Comparison of ENCODE assay signal across 34 cellular contexts in genomic region chr22:50031189-50032091, GRCh38. TPM values are rescaled to one million over a fixed set of nuclear protein-coding genes. Genes with fewer than 3 reads are reported as not detected.
DNase-seq lines count a peak whose midpoint lies in the region; ATAC-seq, FAIRE-seq and TF ChIP-seq lines count a peak whose summit lies in the region.
"Had no signal": no experiment of that assay in that cellular context is flagged by ENCODE, and none has a peak within 500 bp of the region (broad histone marks: within the 10 kb centered on the region; RNA-seq: fewer than 3 reads in every experiment).

No MANE protein-coding gene starts in this region.

- H3K4me1 ChIP-seq in right lobe of liver (peaks cover 0 to 8% (median 0%) of the 10 kb centered on the region in 4 donors), HepG2 (ENCODE audit: insufficient read depth, low read length) (no peaks in the 10 kb centered on the region), HAP-1 (no peaks in the 10 kb centered on the region; the same call in 1 of the 2 replicates)
- H3K4me1 ChIP-seq: parathyroid adenoma had no signal

- ATAC-seq in right lobe of liver (no peak), HepG2 (no peak), GM18520 (IDR thresholded peaks at IDR 0.05; ENCODE audit: unreplicated experiment) (no peak)

- H3K27me3 Mint-ChIP-seq in chondrocyte (ENCODE audit: low read depth) = peaks cover 2% of the 10 kb centered on the region
- H3K27me3 Mint-ChIP-seq in osteocyte (ENCODE audit: unreplicated experiment) = peaks cover 3% of the 10 kb centered on the region
- peaks cover 8% of the 10 kb centered on the region for H3K27me3 Mint-ChIP-seq in HFFc6 (ENCODE audit: insufficient read depth)

- H3K27ac Mint-ChIP-seq in chondrocyte (ENCODE audit: unreplicated experiment) = no peak overlapping the region
- H3K27ac Mint-ChIP-seq in osteocyte (ENCODE audit: unreplicated experiment) = no peak overlapping the region
- no peak overlapping the region for H3K27ac Mint-ChIP-seq in HFFc6
- H3K27ac Mint-ChIP-seq: activated CD4-positive, alpha-beta memory T cell treated with anti-CD3 and anti-CD28 coated beads for 36 hours; activated naive CD8-positive, alpha-beta T cell treated with anti-CD3 and anti-CD28 coated beads for 36 hours; CD14-positive monocyte; immature natural killer cell; T-helper 1 cell treated with Interleukin-12 subunit alpha and Interleukin-12 subunit beta and Interleukin-4 antibody, amounts not matched to agents 30 μg/mL and 1 μg/mL, for 36 hours had no signal

- H3K9me3 Mint-ChIP-seq in chondrocyte (ENCODE audit: low read depth) (no peaks in the 10 kb centered on the region), osteocyte (ENCODE audit: unreplicated experiment) (no peaks in the 10 kb centered on the region), HFFc6 (no peaks in the 10 kb centered on the region)
- H3K9me3 Mint-ChIP-seq: activated CD4-positive, alpha-beta memory T cell treated with anti-CD3 and anti-CD28 coated beads for 36 hours; activated naive CD8-positive, alpha-beta T cell treated with anti-CD3 and anti-CD28 coated beads for 36 hours; H9; immature natural killer cell; stimulated activated naive CD8-positive, alpha-beta T cell treated with anti-CD3 and anti-CD28 coated beads, Interleukin-15, amount 100 ng/mL, for 72 hours; T-helper 1 cell treated with Interleukin-12 subunit alpha and Interleukin-12 subunit beta and Interleukin-4 antibody, amounts not matched to agents 30 μg/mL and 1 μg/mL, for 36 hours had no signal

- in situ Hi-C loops in HepG2 (cut with HindIII; ENCODE audit: extremely low pct_ligation_motif_present, low pct_unique_long_range_greater_than_20kb) = loop anchor here (5.0 kb wide), 2 partner anchors 99 to 264 kb away; no protein-coding TSS in a partner anchor
- in situ Hi-C loops in HAP-1 (cut with MboI; ENCODE audit: low sequenced_read_pairs) = loop anchor here (5.0 to 10.0 kb wide), 2 partner anchors 99 to 267 kb away; no protein-coding TSS in a partner anchor

- H3K36me3 Mint-ChIP-seq in chondrocyte (ENCODE audit: low read depth) (no peaks in the 10 kb centered on the region), osteocyte (ENCODE audit: unreplicated experiment) (no peaks in the 10 kb centered on the region), HFFc6 (ENCODE audit: low read depth) (no peaks in the 10 kb centered on the region)
- H3K36me3 Mint-ChIP-seq: activated CD4-positive, alpha-beta memory T cell treated with anti-CD3 and anti-CD28 coated beads for 36 hours; activated naive CD8-positive, alpha-beta T cell treated with anti-CD3 and anti-CD28 coated beads for 36 hours; CD14-positive monocyte; immature natural killer cell had no signal

- TF ChIP-seq RAD21 in HepG2 (CRISPR knock-in tag; IDR thresholded peaks at IDR 0.05) = no peak

- H3K4me3 Mint-ChIP-seq in chondrocyte (ENCODE audit: unreplicated experiment) = no peak overlapping the region
- no peak overlapping the region for H3K4me3 Mint-ChIP-seq in osteocyte (ENCODE audit: unreplicated experiment)
- H3K4me3 Mint-ChIP-seq in HFFc6 = no peak overlapping the region
- H3K4me3 Mint-ChIP-seq: activated CD4-positive, alpha-beta memory T cell treated with anti-CD3 and anti-CD28 coated beads for 36 hours; activated naive CD8-positive, alpha-beta T cell treated with anti-CD3 and anti-CD28 coated beads for 36 hours; CD14-positive monocyte; H9; immature natural killer cell; T-helper 1 cell treated with Interleukin-12 subunit alpha and Interleukin-12 subunit beta and Interleukin-4 antibody, amounts not matched to agents 30 μg/mL and 1 μg/mL, for 36 hours had no signal

- FAIRE-seq in HepG2 (lab: Jason Lieb, UNC) = no peak
- FAIRE-seq: bronchial epithelial cell, colon, G401.6, TTC549 had no signal

- no peak overlapping the region for H2AFZ ChIP-seq in HepG2 (ENCODE audit: low read length)
- H2AFZ ChIP-seq: parathyroid adenoma had no signal

- no peak overlapping the region for H3K9ac ChIP-seq in HepG2 (ENCODE audit: insufficient read depth, low read depth, low read length)
- H3K9ac ChIP-seq: parathyroid adenoma had no signal

- intact Hi-C loops in right lobe of liver (cut with DNase I) = loop anchor here (2.0 to 10.0 kb wide), 4 partner anchors 103 to 267 kb away; no protein-coding TSS in a partner anchor
- intact Hi-C loops in HepG2 (cut with micrococcal nuclease; ENCODE audit: unreplicated experiment) = loop anchor here (5.0 to 10.0 kb wide), 2 partner anchors 39 to 267 kb away; no protein-coding TSS in a partner anchor

- H3K79me2 ChIP-seq in HepG2 (ENCODE audit: insufficient read depth, low read length) = no peaks in the 10 kb centered on the region
- H3K79me2 ChIP-seq: parathyroid adenoma had no signal

- no peaks in the 10 kb centered on the region for H3K36me3 ChIP-seq in right lobe of liver
- H3K36me3 ChIP-seq in HepG2 (replicated peaks in 1 of 2; ENCODE audit: control insufficient read depth in 1 of 2, insufficient read depth in 2 of 2, low read length in 2 of 2) = no peaks in the 10 kb centered on the region
- H3K36me3 ChIP-seq in HAP-1 (replicated peaks) = no peaks in the 10 kb centered on the region
- H3K36me3 ChIP-seq: thoracic aorta, vagina had no signal

- no TSS peak for BruUV-seq in HepG2 (replicated peaks; lab: Mats Ljungman, UMichigan)

- H3K4me1 Mint-ChIP-seq in chondrocyte (ENCODE audit: low read depth) (peaks cover 6% of the 10 kb centered on the region), osteocyte (ENCODE audit: unreplicated experiment) (peaks cover 9% of the 10 kb centered on the region), HFFc6 (ENCODE audit: low read depth) (no peaks in the 10 kb centered on the region)
- H3K4me1 Mint-ChIP-seq: H9 had no signal

- TF ChIP-seq CTCF in right lobe of liver (IDR thresholded peaks at IDR 0.05) (no peak), HepG2 (CRISPR knock-in tag; IDR thresholded peaks at IDR 0.05) (no peak), chondrocyte (IDR thresholded peaks at IDR 0.05) (no peak), osteocyte (IDR thresholded peaks at IDR 0.05) (no peak), HFFc6 (IDR thresholded peaks at IDR 0.05) (no peak)

- H3K27ac ChIP-seq in right lobe of liver (no peak overlapping the region), HepG2 (ENCODE audit: extremely low read length, insufficient read depth, low read length) (no peak overlapping the region)
- H3K27ac ChIP-seq: parathyroid adenoma, thoracic aorta, vagina had no signal

- POLR2A ChIA-PET in HepG2 (lab: Yijun Ruan, JAX) = no interaction called here

- DNase-seq in right lobe of liver (peak in 2 of 3 donors; percentile 15 to 56), HepG2 (ENCODE audit: low spot score) (no peak), chondrocyte (ENCODE audit: low spot score) (peak; percentile 91), osteocyte (ENCODE audit: extremely low spot score, unreplicated experiment) (peak; percentile 85), HAP-1 (ENCODE audit: low spot score in 2 of 2) (no peak), HFFc6 (no peak)
- DNase-seq: activated CD4-positive, alpha-beta memory T cell treated with anti-CD3 and anti-CD28 coated beads for 36 hours; activated CD4-positive, CD25-positive, alpha-beta regulatory T cell; activated CD8-positive, alpha-beta memory T cell treated with anti-CD3 and anti-CD28 coated beads, Interleukin-2, amount 50 U/mL, for 48 hours; activated naive CD8-positive, alpha-beta T cell treated with anti-CD3 and anti-CD28 coated beads for 36 hours; DMS79; effector CD8-positive, alpha-beta T cell; H9; immature natural killer cell; NCI-H1092; NCI-H1694 treated with DMSO at 0.1 percent for 48 hours; NCI-H446 treated with DMSO at 0.1 percent for 48 hours; NCI-H82; stimulated activated CD4-positive, alpha-beta T cell treated with anti-CD3 and anti-CD28 coated beads, Interleukin-2, amount 100 ng/mL, for 48 hours; stimulated activated naive CD8-positive, alpha-beta T cell treated with anti-CD3 and anti-CD28 coated beads, Interleukin-15, amount 100 ng/mL, for 72 hours had no signal

- TF ChIP-seq EP300 in HepG2 (IDR thresholded peaks at IDR 0.05; ENCODE audit: low read depth in 2 of 2, low read length in 2 of 2) (no peak), HepG2 (CRISPR knock-in tag; IDR thresholded peaks at IDR 0.05; ENCODE audit: borderline replicate concordance) (no peak)

- CTCF ChIA-PET in HepG2 (lab: Yijun Ruan, JAX; ENCODE audit: low intra/inter-chr PET ratio, low total read pairs) = interaction anchor here (3.8 kb wide), 1 partner anchor 101 kb away, joined by 63 read pairs; no protein-coding TSS in a partner anchor

- H3K27me3 ChIP-seq in right lobe of liver = no peaks in the 10 kb centered on the region
- H3K27me3 ChIP-seq in HepG2 (ENCODE audit: control insufficient read depth in 1 of 2, insufficient read depth in 2 of 2, low read length in 2 of 2) = peaks cover 11 to 63% of the 10 kb centered on the region in 2 experiments
- peaks cover 7% of the 10 kb centered on the region; the same call in 1 of the 2 replicates for H3K27me3 ChIP-seq in HAP-1 (ENCODE audit: low read depth)
- H3K27me3 ChIP-seq: vagina had no signal

- H3K4me2 ChIP-seq in HepG2 (ENCODE audit: low read depth, low read length) = no peak overlapping the region

- H3K9me3 ChIP-seq in right lobe of liver = no peaks in the 10 kb centered on the region
- no peaks in the 10 kb centered on the region for H3K9me3 ChIP-seq in HepG2 (ENCODE audit: low read length)
- no peaks in the 10 kb centered on the region for H3K9me3 ChIP-seq in HAP-1
- H3K9me3 ChIP-seq: thoracic aorta, vagina had no signal

- H3K4me3 ChIP-seq in right lobe of liver (no peak overlapping the region), HepG2 (replicated peaks in 1 of 3; ENCODE audit: insufficient read depth in 1 of 3, low read depth in 2 of 3, low read length in 3 of 3) (no peak overlapping the region), HAP-1 (no peak overlapping the region)
- H3K4me3 ChIP-seq: thoracic aorta, vagina had no signal

- no CpG with 5 or more reads among the region's 49 CpGs for WGBS in right lobe of liver (ENCODE audit: insufficient coverage, low coverage, low lambda C conversion rate, missing lambda C conversion rate)
- 42% methylated on average over 5 of the region's 49 CpGs for WGBS in HepG2 (ENCODE audit: low lambda C conversion rate)

- no peak for TF ChIP-seq POLR2A in right lobe of liver (IDR thresholded peaks at IDR 0.05)
- TF ChIP-seq POLR2A in HepG2 (IDR thresholded peaks at IDR 0.05; ENCODE audit: insufficient read depth in 1 of 2, low read depth in 2 of 2, low read length in 2 of 2) = no peak

- no peaks in the 10 kb centered on the region for H4K20me1 ChIP-seq in HepG2 (ENCODE audit: insufficient read depth, low read length)

RNA-seq across cellular contexts. Expression of gene IL17REL, which starts 18.9 kb away (rescaled TPM):
- not detected for total RNA-seq in right lobe of liver
- total RNA-seq in HepG2 (2016; rRNA removed; fragmentation: Illumina TruSeq; extraction: Trizol) = not detected in 2 replicates
- not detected in 2 replicates for total RNA-seq in HepG2 (2016; cell fraction: cytosol; rRNA removed; fragmentation: Illumina TruSeq; extraction: Trizol; ENCODE audit: low read depth)
- not detected in 2 replicates for total RNA-seq in HepG2 (2016; cell fraction: insoluble cytoplasmic fraction; rRNA removed; fragmentation: Illumina TruSeq; extraction: Trizol)
- total RNA-seq in HepG2 (2016; cell fraction: membrane; rRNA removed; fragmentation: Illumina TruSeq; extraction: Trizol) = not detected in 2 replicates
- not detected in 2 replicates for total RNA-seq in HepG2 (2016; cell fraction: nucleus; rRNA removed; fragmentation: Illumina TruSeq; extraction: Trizol)
- not detected in 2 replicates for polyA plus RNA-seq in HepG2 (2011; rRNA removed)
- not detected in 2 replicates for polyA plus RNA-seq in HepG2 (2011; cell fraction: cytosol; rRNA removed)
- not detected in 2 replicates for polyA plus RNA-seq in HepG2 (2011; cell fraction: nucleus; rRNA removed)
- polyA plus RNA-seq in HepG2 (2012) = not detected in 2 replicates
- polyA plus RNA-seq in HepG2 (2016; cell fraction: cytosol; fragmentation: Illumina TruSeq; extraction: Trizol; ENCODE audit: low read depth) = not detected in 2 replicates
- polyA plus RNA-seq in HepG2 (2016; cell fraction: insoluble cytoplasmic fraction; fragmentation: Illumina TruSeq; extraction: Trizol; ENCODE audit: low read depth) = not detected in 2 replicates
- not detected in 2 replicates for polyA plus RNA-seq in HepG2 (2016; cell fraction: membrane; fragmentation: Illumina TruSeq; extraction: Trizol; ENCODE audit: low read depth)
- polyA plus RNA-seq in HepG2 (2016; cell fraction: nucleus; fragmentation: Illumina TruSeq; extraction: Trizol; ENCODE audit: insufficient read depth, low read depth) = not detected in 2 replicates
- polyA minus RNA-seq in HepG2 (2011; rRNA and poly(A)+ RNA removed; ENCODE audit: low replicate concordance) = 0.07 TPM in 1 of 2 replicates, not detected in the other
- polyA minus RNA-seq in HepG2 (2011; cell fraction: cytosol; rRNA and poly(A)+ RNA removed) = not detected in 2 replicates
- polyA minus RNA-seq in HepG2 (2011; cell fraction: nucleus; rRNA and poly(A)+ RNA removed) = not detected in 2 replicates
- total RNA-seq in chondrocyte = 0.17 to 0.23 TPM in 2 of 3 replicates, not detected in the other
- not detected in 2 replicates for total RNA-seq in osteocyte
- not detected for total RNA-seq in HFFc6 (2021; fragmentation: NEBNext Ultra II Directional; extraction: Animal tissue kit (Norgen Biotek cat#: 25700))
- total RNA-seq: activated naive CD8-positive, alpha-beta T cell treated with anti-CD3 and anti-CD28 coated beads for 36 hours; bronchial epithelial cell; epithelial cell of proximal tubule; M059J; thoracic aorta; vagina had no signal
- polyA plus RNA-seq: CD14-positive monocyte, immature natural killer cell, neural cell had no signal

RNA-seq across cellular contexts. Expression of gene TTLL8, which starts 26.7 kb away (rescaled TPM):
- total RNA-seq in right lobe of liver (not detected), HepG2 (2016; rRNA removed; fragmentation: Illumina TruSeq; extraction: Trizol) (not detected in 2 replicates), chondrocyte (not detected in 3 replicates), osteocyte (not detected in 2 replicates)
- not detected in 2 replicates for total RNA-seq in HepG2 (2016; cell fraction: cytosol; rRNA removed; fragmentation: Illumina TruSeq; extraction: Trizol; ENCODE audit: low read depth)
- total RNA-seq in HepG2 (2016; cell fraction: insoluble cytoplasmic fraction; rRNA removed; fragmentation: Illumina TruSeq; extraction: Trizol) = not detected in 2 replicates
- total RNA-seq in HepG2 (2016; cell fraction: membrane; rRNA removed; fragmentation: Illumina TruSeq; extraction: Trizol) = not detected in 2 replicates
- not detected in 2 replicates for total RNA-seq in HepG2 (2016; cell fraction: nucleus; rRNA removed; fragmentation: Illumina TruSeq; extraction: Trizol)
- not detected in 2 replicates for polyA plus RNA-seq in HepG2 (2011; rRNA removed)
- polyA plus RNA-seq in HepG2 (2011; cell fraction: cytosol; rRNA removed) = not detected in 2 replicates
- not detected in 2 replicates for polyA plus RNA-seq in HepG2 (2011; cell fraction: nucleus; rRNA removed)
- polyA plus RNA-seq in HepG2 (2012) = not detected in 2 replicates
- polyA plus RNA-seq in HepG2 (2016; cell fraction: cytosol; fragmentation: Illumina TruSeq; extraction: Trizol; ENCODE audit: low read depth) = not detected in 2 replicates
- polyA plus RNA-seq in HepG2 (2016; cell fraction: insoluble cytoplasmic fraction; fragmentation: Illumina TruSeq; extraction: Trizol; ENCODE audit: low read depth) = not detected in 2 replicates
- not detected in 2 replicates for polyA plus RNA-seq in HepG2 (2016; cell fraction: membrane; fragmentation: Illumina TruSeq; extraction: Trizol; ENCODE audit: low read depth)
- not detected in 2 replicates for polyA plus RNA-seq in HepG2 (2016; cell fraction: nucleus; fragmentation: Illumina TruSeq; extraction: Trizol; ENCODE audit: insufficient read depth, low read depth)
- not detected in 2 replicates for polyA minus RNA-seq in HepG2 (2011; rRNA and poly(A)+ RNA removed; ENCODE audit: low replicate concordance)
- not detected in 2 replicates for polyA minus RNA-seq in HepG2 (2011; cell fraction: cytosol; rRNA and poly(A)+ RNA removed)
- polyA minus RNA-seq in HepG2 (2011; cell fraction: nucleus; rRNA and poly(A)+ RNA removed) = not detected in 2 replicates
- total RNA-seq in HFFc6 (2021; fragmentation: NEBNext Ultra II Directional; extraction: Animal tissue kit (Norgen Biotek cat#: 25700)) = not detected
- total RNA-seq: activated CD4-positive, alpha-beta memory T cell treated with anti-CD3 and anti-CD28 coated beads for 36 hours; activated naive CD8-positive, alpha-beta T cell treated with anti-CD3 and anti-CD28 coated beads for 36 hours; bronchial epithelial cell; epithelial cell of proximal tubule; H9; HT-29; M059J; thoracic aorta; vagina had no signal
- polyA plus RNA-seq: CD14-positive monocyte, immature natural killer cell, neural cell had no signal

RNA-seq across cellular contexts. Expression of gene MLC1, which starts 53.8 kb away (rescaled TPM):
- under 1 TPM in 2 of 6 experiments, not detected in 4; 0.60 to 0.68 TPM for total RNA-seq in right lobe of liver
- total RNA-seq in HepG2 (2016; rRNA removed; fragmentation: Illumina TruSeq; extraction: Trizol) = not detected in 2 replicates
- total RNA-seq in HepG2 (2016; cell fraction: cytosol; rRNA removed; fragmentation: Illumina TruSeq; extraction: Trizol; ENCODE audit: low read depth) = not detected in 2 replicates
- total RNA-seq in HepG2 (2016; cell fraction: insoluble cytoplasmic fraction; rRNA removed; fragmentation: Illumina TruSeq; extraction: Trizol) = not detected in 2 replicates
- total RNA-seq in HepG2 (2016; cell fraction: membrane; rRNA removed; fragmentation: Illumina TruSeq; extraction: Trizol) = not detected in 2 replicates
- not detected in 2 replicates for total RNA-seq in HepG2 (2016; cell fraction: nucleus; rRNA removed; fragmentation: Illumina TruSeq; extraction: Trizol)
- polyA plus RNA-seq in HepG2 (2011; rRNA removed) = not detected in 2 replicates
- not detected in 2 replicates for polyA plus RNA-seq in HepG2 (2011; cell fraction: cytosol; rRNA removed)
- polyA plus RNA-seq in HepG2 (2011; cell fraction: nucleus; rRNA removed) = not detected in 2 replicates
- not detected in 2 replicates for polyA plus RNA-seq in HepG2 (2012)
- not detected in 2 replicates for polyA plus RNA-seq in HepG2 (2016; cell fraction: cytosol; fragmentation: Illumina TruSeq; extraction: Trizol; ENCODE audit: low read depth)
- polyA plus RNA-seq in HepG2 (2016; cell fraction: insoluble cytoplasmic fraction; fragmentation: Illumina TruSeq; extraction: Trizol; ENCODE audit: low read depth) = not detected in 2 replicates
- polyA plus RNA-seq in HepG2 (2016; cell fraction: membrane; fragmentation: Illumina TruSeq; extraction: Trizol; ENCODE audit: low read depth) = not detected in 2 replicates
- not detected in 2 replicates for polyA plus RNA-seq in HepG2 (2016; cell fraction: nucleus; fragmentation: Illumina TruSeq; extraction: Trizol; ENCODE audit: insufficient read depth, low read depth)
- polyA minus RNA-seq in HepG2 (2011; rRNA and poly(A)+ RNA removed; ENCODE audit: low replicate concordance) = not detected in 2 replicates
- polyA minus RNA-seq in HepG2 (2011; cell fraction: cytosol; rRNA and poly(A)+ RNA removed) = not detected in 2 replicates
- polyA minus RNA-seq in HepG2 (2011; cell fraction: nucleus; rRNA and poly(A)+ RNA removed) = not detected in 2 replicates
- total RNA-seq in chondrocyte = 0.38 to 0.77 TPM (median 0.50 TPM) in 3 replicates
- not detected in 2 replicates for total RNA-seq in osteocyte
- total RNA-seq in HFFc6 (2021; fragmentation: NEBNext Ultra II Directional; extraction: Animal tissue kit (Norgen Biotek cat#: 25700)) = not detected
- total RNA-seq: activated CD4-positive, alpha-beta memory T cell treated with anti-CD3 and anti-CD28 coated beads for 36 hours; bronchial epithelial cell; epithelial cell of proximal tubule; H9; HT-29 had no signal
- polyA plus RNA-seq: neural cell had no signal

RNA-seq across cellular contexts. Expression of gene MOV10L1, which starts 58.4 kb away (rescaled TPM):
- total RNA-seq in right lobe of liver (under 1 TPM in 4 of 6 experiments, not detected in 2; 0.21 to 0.31 (median 0.24) TPM), HepG2 (2016; rRNA removed; fragmentation: Illumina TruSeq; extraction: Trizol) (0.11 TPM in 1 of 2 replicates, not detected in the other), chondrocyte (0.51 to 1.1 TPM (median 1.1 TPM) in 3 replicates), osteocyte (0.97 and 1.4 TPM in 2 replicates)
- not detected in 2 replicates for total RNA-seq in HepG2 (2016; cell fraction: cytosol; rRNA removed; fragmentation: Illumina TruSeq; extraction: Trizol; ENCODE audit: low read depth)
- 0.17 TPM in 1 of 2 replicates, not detected in the other for total RNA-seq in HepG2 (2016; cell fraction: insoluble cytoplasmic fraction; rRNA removed; fragmentation: Illumina TruSeq; extraction: Trizol)
- total RNA-seq in HepG2 (2016; cell fraction: membrane; rRNA removed; fragmentation: Illumina TruSeq; extraction: Trizol) = not detected in 2 replicates
- total RNA-seq in HepG2 (2016; cell fraction: nucleus; rRNA removed; fragmentation: Illumina TruSeq; extraction: Trizol) = 0.12 and 0.28 TPM in 2 replicates
- 0.12 and 0.31 TPM in 2 replicates for polyA plus RNA-seq in HepG2 (2011; rRNA removed)
- 0.05 and 0.09 TPM in 2 replicates for polyA plus RNA-seq in HepG2 (2011; cell fraction: cytosol; rRNA removed)
- polyA plus RNA-seq in HepG2 (2011; cell fraction: nucleus; rRNA removed) = 0.47 and 1.1 TPM in 2 replicates
- polyA plus RNA-seq in HepG2 (2012) = 0.29 and 0.46 TPM in 2 replicates
- not detected in 2 replicates for polyA plus RNA-seq in HepG2 (2016; cell fraction: cytosol; fragmentation: Illumina TruSeq; extraction: Trizol; ENCODE audit: low read depth)
- polyA plus RNA-seq in HepG2 (2016; cell fraction: insoluble cytoplasmic fraction; fragmentation: Illumina TruSeq; extraction: Trizol; ENCODE audit: low read depth) = not detected in 2 replicates
- 0.08 TPM in 1 of 2 replicates, not detected in the other for polyA plus RNA-seq in HepG2 (2016; cell fraction: membrane; fragmentation: Illumina TruSeq; extraction: Trizol; ENCODE audit: low read depth)
- polyA plus RNA-seq in HepG2 (2016; cell fraction: nucleus; fragmentation: Illumina TruSeq; extraction: Trizol; ENCODE audit: insufficient read depth, low read depth) = not detected in 2 replicates
- not detected in 2 replicates for polyA minus RNA-seq in HepG2 (2011; rRNA and poly(A)+ RNA removed; ENCODE audit: low replicate concordance)
- not detected in 2 replicates for polyA minus RNA-seq in HepG2 (2011; cell fraction: cytosol; rRNA and poly(A)+ RNA removed)
- polyA minus RNA-seq in HepG2 (2011; cell fraction: nucleus; rRNA and poly(A)+ RNA removed) = 0.39 TPM in 1 of 2 replicates, not detected in the other
- total RNA-seq in HFFc6 (2021; fragmentation: NEBNext Ultra II Directional; extraction: Animal tissue kit (Norgen Biotek cat#: 25700)) = 1 to 10 TPM in 1 of 6 experiments, under 1 TPM in 5; 0.09 to 1.3 (median 0.26) TPM
- total RNA-seq: activated CD4-positive, alpha-beta memory T cell treated with anti-CD3 and anti-CD28 coated beads for 36 hours; H9; HT-29 had no signal
- polyA plus RNA-seq: neural cell had no signal

Comparison
In these comparisons a context has a peak if more than half of its experiments do, and no peak if none do; other contexts are left out.
1. DNase-seq: peak in right lobe of liver (2 of 3), chondrocyte (single experiment) and osteocyte (single experiment); none in HepG2 (single experiment), HAP-1 (0 of 2) and HFFc6 (single experiment).